Comparison of ENCODE assay signal across 1 cellular context in the genomic region with DNA sequence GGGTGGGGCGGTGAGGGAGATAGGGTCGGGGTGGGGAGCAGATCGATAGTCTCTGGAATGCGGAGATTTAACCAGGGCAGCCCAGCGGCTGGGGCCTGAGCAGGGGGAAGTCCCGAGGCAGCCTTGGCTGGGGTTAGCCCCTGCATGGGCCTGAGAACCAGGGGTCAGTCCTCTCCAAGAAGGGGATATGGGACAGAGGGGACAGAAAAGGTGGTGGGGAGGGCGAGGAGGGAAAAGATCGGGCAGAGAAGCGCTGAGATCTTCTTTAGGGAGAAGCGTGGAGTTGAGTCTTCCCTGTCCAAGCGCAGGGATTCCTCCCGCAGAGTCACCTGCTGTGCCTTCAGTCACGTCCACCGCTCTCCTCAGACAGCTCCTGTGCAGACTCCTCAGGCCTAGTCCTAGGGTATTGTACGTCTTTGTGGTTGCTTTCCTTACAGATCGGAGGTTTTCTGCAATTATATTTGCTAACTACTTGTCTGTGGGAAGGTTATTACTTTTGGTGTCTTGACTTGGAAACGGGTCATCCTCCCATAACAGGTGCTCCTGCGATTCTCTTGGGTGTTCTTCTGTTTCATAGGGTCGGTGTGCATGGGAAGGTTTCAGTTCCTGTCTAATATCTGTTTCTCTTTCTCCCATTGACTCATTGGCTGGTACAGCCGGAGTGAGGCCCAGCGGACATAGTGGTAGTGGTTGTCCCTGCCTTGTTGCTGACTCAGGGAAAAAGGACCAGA.
TF ChIP-seq lines count a peak whose summit lies in the region.

No MANE protein-coding gene starts in this region.

TF ChIP-seq in WTC11, 78 proteins besides CTCF, POLR2A, EP300 and RAD21 (continued from another document):
- TF ChIP-seq ZNF423 (CRISPR knock-in tag; IDR thresholded peaks at IDR 0.05) (no peak), NR2C2 (CRISPR knock-in tag; IDR thresholded peaks at IDR 0.05) (no peak)
